24 cellular contexts compared by ENCODE assay signal in genomic region chr18:8298186-8298585, GRCh38.
"Had no signal": no experiment of that assay in that cellular context is flagged by ENCODE, and none has a peak within 500 bp of the region (broad histone marks: within the 10 kb centered on the region; RNA-seq: fewer than 3 reads in every experiment).

No MANE protein-coding gene starts in this region.

- H3K27me3 ChIP-seq: Peyer's patch had no signal

- H3K4me1 ChIP-seq: Peyer's patch had no signal

- FAIRE-seq: bronchial epithelial cell had no signal

- H3K4me3 ChIP-seq: Peyer's patch had no signal

- H3K27ac ChIP-seq: Peyer's patch had no signal

- H3K9me3 ChIP-seq: Peyer's patch had no signal

- H3K36me3 ChIP-seq: Peyer's patch had no signal

- ATAC-seq: activated naive CD4-positive, alpha-beta T cell treated with anti-CD3 and anti-CD28 coated beads, Interleukin-2, amount 50 U/mL, for 72 hours; activated naive CD8-positive, alpha-beta T cell treated with anti-CD3 and anti-CD28 coated beads, Interleukin-2, amount 50 U/mL, for 24 hours; activated T-cell treated with anti-CD3 and anti-CD28 coated beads, Interleukin-2, amount 50 U/mL, for 4 hours; T-helper 17 cell had no signal

- DNase-seq: activated B cell treated with CpG ODN at 0.5 μM for 24 hours; activated CD4-positive, alpha-beta memory T cell treated with anti-CD3 and anti-CD28 coated beads for 36 hours; activated CD4-positive, alpha-beta T cell treated with anti-CD3 and anti-CD28 coated beads, Interleukin-2, amount 10 ng/mL, durations not matched to agents 7 days and 5 days; activated CD8-positive, alpha-beta memory T cell treated with anti-CD3 and anti-CD28 coated beads for 24 hours; activated effector memory CD4-positive, alpha-beta T cell treated with anti-CD3 and anti-CD28 coated beads, Interleukin-2, amount 50 U/mL, for 16 hours; activated naive CD4-positive, alpha-beta T cell treated with Interleukin-2 at 50 U/mL for 16 hours; activated naive CD8-positive, alpha-beta T cell treated with anti-CD3 and anti-CD28 coated beads, Interleukin-2, amount 50 U/mL, for 24 hours; activated T-cell treated with anti-CD3 and anti-CD28 coated beads, Interleukin-2, amount 50 U/mL, for 4 hours; central memory CD4-positive, alpha-beta T cell; Kasumi-1; KBM-7; NCI-H146; NCI-H187 treated with DMSO at 0.1 percent for 48 hours; NCI-H2081 treated with DMSO at 0.1 percent for 48 hours; NCI-H2227 treated with DMSO at 0.1 percent for 48 hours; NCI-H526 treated with DMSO at 0.1 percent for 48 hours; NCI-H82; NK-92 treated with Interleukin-12 subunit alpha and Interleukin-12 subunit beta, amount 100 ng/mL, for 24 hours; Peyer's patch; SHP77; T-helper 17 cell; T-helper 9 cell had no signal
